Comparison of ENCODE assay signal across 8 cellular contexts in genomic region chr20:36856691-36857635, GRCh38. TPM values are rescaled to one million over a fixed set of nuclear protein-coding genes. Genes with fewer than 3 reads are reported as not detected.
A peak's percentile ranks its signal among the peaks of the same experiment; 100 is the strongest.
DNase-seq lines count a peak whose midpoint lies in the region; ATAC-seq and TF ChIP-seq lines count a peak whose summit lies in the region.

No MANE protein-coding gene starts in this region.

- peaks cover 83% of the 10 kb centered on the region for H3K4me1 ChIP-seq in SJSA1 (replicated peaks)

- no peak overlapping the region for H3K4me3 ChIP-seq in SJSA1

- peaks cover 5% of the 10 kb centered on the region for H3K36me3 Mint-ChIP-seq in nephron (ENCODE audit: low read depth)
- H3K36me3 Mint-ChIP-seq in nephron progenitor cell (ENCODE audit: low read depth) = peaks cover 25% of the 10 kb centered on the region

- H3K4me1 Mint-ChIP-seq in nephron (peaks cover 45% of the 10 kb centered on the region), nephron progenitor cell (peaks cover 49% of the 10 kb centered on the region)

- DNase-seq in EH (ENCODE audit: low read depth) = peak; percentile 64
- peak in 1 of 2 experiments; percentile 51 for DNase-seq in SJSA1 (ENCODE audit: low read depth in 1 of 2, low spot score in 2 of 2)
- no peak for DNase-seq in SKM-1 (lab: John Stamatoyannopoulos, UW; ENCODE audit: unreplicated experiment)
- DNase-seq in nephron progenitor cell = no peak

- H3K9me3 Mint-ChIP-seq in nephron = no peaks in the 10 kb centered on the region
- peaks cover under 1% of the 10 kb centered on the region for H3K9me3 Mint-ChIP-seq in nephron progenitor cell

- H3K4me3 Mint-ChIP-seq in nephron (peak overlapping the region in 1 of 3 experiments; percentile 5), nephron progenitor cell (no peak overlapping the region)

- ATAC-seq in GM18858 (IDR thresholded peaks at IDR 0.05; ENCODE audit: unreplicated experiment) (no peak), HG02571 (IDR thresholded peaks at IDR 0.05; ENCODE audit: unreplicated experiment) (no peak)

- TF ChIP-seq CTCF in nephron (IDR thresholded peaks at IDR 0.05; ENCODE audit: unreplicated experiment in 3 of 3) (no peak), nephron progenitor cell (IDR thresholded peaks at IDR 0.05) (no peak)

- H3K36me3 ChIP-seq in SJSA1 = peaks cover 63% of the 10 kb centered on the region

- H3K27ac ChIP-seq in SJSA1 (peak overlapping the region; percentile 63), cingulate gyrus (ENCODE audit: low read depth, low read length) (peak overlapping the region; percentile 22)

- no peaks in the 10 kb centered on the region for H3K27me3 Mint-ChIP-seq in nephron (ENCODE audit: low read depth)
- H3K27me3 Mint-ChIP-seq in nephron progenitor cell (ENCODE audit: low read depth, poor library complexity) = peaks cover 3% of the 10 kb centered on the region

- H3K27ac Mint-ChIP-seq in nephron = peak overlapping the region in 2 of 3 experiments; percentile 3 to 4
- no peak overlapping the region for H3K27ac Mint-ChIP-seq in nephron progenitor cell

- no peaks in the 10 kb centered on the region for H3K9me3 ChIP-seq in SJSA1 (replicated peaks)

- H3K27me3 ChIP-seq in SJSA1 (replicated peaks) = no peaks in the 10 kb centered on the region

RNA-seq across cellular contexts. Expression of gene TLDC2, which starts 19.0 kb away (rescaled TPM):
- not detected in 2 replicates for total RNA-seq in SJSA1 (2014; rRNA removed; shearing (Covaris generic))
